In genomic region chr14:25113394-25113793, GRCh38 we compare ENCODE assay signal across 7 cellular contexts.
"Had no signal": no experiment of that assay in that cellular context is flagged by ENCODE, and none has a peak within 500 bp of the region (broad histone marks: within the 10 kb centered on the region; RNA-seq: fewer than 3 reads in every experiment).

No MANE protein-coding gene starts in this region.

- FAIRE-seq: H1, H54, HTR-8/SVneo had no signal

- H3K4me2 ChIP-seq: GM23338 had no signal

- H3K4me3 ChIP-seq: GM23338 had no signal

- ATAC-seq: GM23338 had no signal

- H2AFZ ChIP-seq: GM23338 had no signal

- DNase-seq: H9, HCEC 1CT, IMR-90 had no signal
